18 cellular contexts compared by ENCODE assay signal in genomic region chr2:11004206-11004605, GRCh38.
DNase-seq lines count a peak whose midpoint lies in the region; ATAC-seq, FAIRE-seq and TF ChIP-seq lines count a peak whose summit lies in the region.
"Had no signal": no experiment of that assay in that cellular context is flagged by ENCODE, and none has a peak within 500 bp of the region (broad histone marks: within the 10 kb centered on the region; RNA-seq: fewer than 3 reads in every experiment).

No MANE protein-coding gene starts in this region.

- no peak overlapping the region for H3K9ac ChIP-seq in PC-3 (ENCODE audit: low read length)

- H3K27ac ChIP-seq in HEK293 (ENCODE audit: extremely low read depth, low read depth, low read length) (no peak overlapping the region), PC-3 (ENCODE audit: low read length) (no peak overlapping the region), mesodermal cell (ENCODE audit: low read depth, low read length, severe bottlenecking) (peak overlapping the region; percentile 32)
- H3K27ac ChIP-seq: lower lobe of right lung had no signal

- no peak overlapping the region for H2AFZ ChIP-seq in PC-3 (ENCODE audit: low read length)

- H3F3A ChIP-seq in PC-3 (ENCODE audit: low read length, unreplicated experiment) = no peaks in the 10 kb centered on the region

- H3K79me2 ChIP-seq in PC-3 (ENCODE audit: low read length) = no peaks in the 10 kb centered on the region

- BruUV-seq in PC-3 (replicated peaks; lab: Mats Ljungman, UMichigan) = no TSS peak

- H3K27me3 Mint-ChIP-seq in activated CD8-positive, alpha-beta memory T cell treated with anti-CD3 and anti-CD28 coated beads, Interleukin-2, amount 10 ng/mL, durations not matched to agents 7 days and 5 days = peaks cover 3% of the 10 kb centered on the region

- H3K9me3 ChIP-seq in HEK293 (ENCODE audit: control insufficient read depth, insufficient read depth, low read depth, low read length) (no peaks in the 10 kb centered on the region), PC-3 (ENCODE audit: low read length) (no peaks in the 10 kb centered on the region), mesodermal cell (ENCODE audit: control insufficient read depth, low read length) (no peaks in the 10 kb centered on the region)
- H3K9me3 ChIP-seq: lower lobe of right lung had no signal

- CTCF ChIA-PET in HEK293 (lab: Yijun Ruan, JAX) = interaction anchor here (1.1 kb wide), 1 partner anchor 129 kb away, joined by 3 read pairs; a partner anchor contains a TSS
- CTCF ChIA-PET in PC-3 (lab: Charles Lee) = no interaction called here
- CTCF ChIA-PET in activated CD8-positive, alpha-beta memory T cell treated with anti-CD3 and anti-CD28 coated beads, Interleukin-2, amount 10 ng/mL, durations not matched to agents 7 days and 5 days (lab: Charles Lee) = no interaction called here

- no peaks in the 10 kb centered on the region for H3K4me1 Mint-ChIP-seq in activated CD8-positive, alpha-beta memory T cell treated with anti-CD3 and anti-CD28 coated beads, Interleukin-2, amount 10 ng/mL, durations not matched to agents 7 days and 5 days

- no peaks in the 10 kb centered on the region for H3K36me3 ChIP-seq in HEK293 (ENCODE audit: control insufficient read depth in 2 of 2, insufficient read depth in 1 of 2, low read length in 2 of 2)
- H3K36me3 ChIP-seq in PC-3 (ENCODE audit: low read depth, low read length) = no peaks in the 10 kb centered on the region
- no peaks in the 10 kb centered on the region for H3K36me3 ChIP-seq in bronchial epithelial cell (ENCODE audit: control insufficient read depth, insufficient read depth, low read length)
- no peaks in the 10 kb centered on the region for H3K36me3 ChIP-seq in mesodermal cell (ENCODE audit: control insufficient read depth, insufficient read depth, low read length)
- H3K36me3 ChIP-seq: lower lobe of right lung had no signal

- no peaks in the 10 kb centered on the region for H3K9me3 Mint-ChIP-seq in activated CD8-positive, alpha-beta memory T cell treated with anti-CD3 and anti-CD28 coated beads, Interleukin-2, amount 10 ng/mL, durations not matched to agents 7 days and 5 days (ENCODE audit: low read depth)
- H3K9me3 Mint-ChIP-seq: CD8-positive, alpha-beta T cell had no signal

- POLR2A ChIA-PET in HEK293 (lab: Yijun Ruan, JAX) = no interaction called here
- POLR2A ChIA-PET in PC-3 (lab: Charles Lee; ENCODE audit: unreplicated experiment) = interaction anchor here (0.5 kb wide), 1 partner anchor 119 kb away, joined by 8 read pairs; no protein-coding TSS in a partner anchor

- FAIRE-seq in bronchial epithelial cell (lab: Jason Lieb, UNC) = no peak
- FAIRE-seq: H54 had no signal

- no peaks in the 10 kb centered on the region for H4K20me1 ChIP-seq in PC-3 (ENCODE audit: low read length)

- H3K4me3 Mint-ChIP-seq in activated CD8-positive, alpha-beta memory T cell treated with anti-CD3 and anti-CD28 coated beads, Interleukin-2, amount 10 ng/mL, durations not matched to agents 7 days and 5 days = no peak overlapping the region
- H3K4me3 Mint-ChIP-seq: CD8-positive, alpha-beta T cell had no signal

- DNase-seq in PC-3 = peak; percentile 78
- DNase-seq in bronchial epithelial cell (ENCODE audit: low read depth) = peak; percentile 91
- DNase-seq in activated CD8-positive, alpha-beta memory T cell treated with anti-CD3 and anti-CD28 coated beads, Interleukin-2, amount 10 ng/mL, durations not matched to agents 7 days and 5 days = no peak
- no peak for DNase-seq in iPS-NIHi7 (ENCODE audit: extremely low spot score)
- DNase-seq: activated effector memory CD4-positive, alpha-beta T cell treated with Interleukin-2 at 50 U/mL for 16 hours; CD8-positive, alpha-beta T cell; glutamatergic neuron; KG1; lower lobe of right lung; NCI-H2227 treated with DMSO at 0.1 percent for 48 hours; SHP77; stimulated activated naive CD4-positive, alpha-beta T cell treated with Interleukin-2 at 50 U/mL for 16 hours had no signal

- H3K27me3 ChIP-seq in PC-3 (ENCODE audit: low read length) (no peaks in the 10 kb centered on the region), bronchial epithelial cell (ENCODE audit: control insufficient read depth, insufficient read depth, low read length) (no peaks in the 10 kb centered on the region)

- no peak overlapping the region for H3K27ac Mint-ChIP-seq in activated CD8-positive, alpha-beta memory T cell treated with anti-CD3 and anti-CD28 coated beads, Interleukin-2, amount 10 ng/mL, durations not matched to agents 7 days and 5 days
- H3K27ac Mint-ChIP-seq: CD8-positive, alpha-beta T cell had no signal

- WGBS in mesodermal cell (ENCODE audit: insufficient coverage in 2 of 2), 2 experiments = 83% methylated on average over 1 of the region's 3 CpGs; no CpG with 5 or more reads in 1 of the 2 experiments

- H3K4me3 ChIP-seq in HEK293 (ENCODE audit: low read depth, low read length) (no peak overlapping the region), PC-3 (ENCODE audit: low read length) (no peak overlapping the region), bronchial epithelial cell (ENCODE audit: low read depth, low read length) (no peak overlapping the region), mesodermal cell (ENCODE audit: extremely low read depth, insufficient read depth, low read length, poor library complexity, severe bottlenecking) (no peak overlapping the region)
- H3K4me3 ChIP-seq: lower lobe of right lung had no signal

- H3K4me1 ChIP-seq in HEK293 (ENCODE audit: control insufficient read depth, insufficient read depth, low read length) = peaks cover 4% of the 10 kb centered on the region; the same call in 1 of the 2 replicates
- H3K4me1 ChIP-seq in PC-3 (ENCODE audit: insufficient read depth, low read length) = peaks cover 15% of the 10 kb centered on the region
- no peaks in the 10 kb centered on the region for H3K4me1 ChIP-seq in mesodermal cell (ENCODE audit: control insufficient read depth, insufficient read depth, low read length, poor library complexity, severe bottlenecking)
- H3K4me1 ChIP-seq: lower lobe of right lung had no signal

- H3K9me2 ChIP-seq in PC-3 (replicated peaks; ENCODE audit: low read length) = no peaks in the 10 kb centered on the region

- peak overlapping the region; percentile 35 for H3K4me2 ChIP-seq in PC-3 (ENCODE audit: low read length)

- peak; percentile 95 for ATAC-seq in PC-3
- no peak for ATAC-seq in HG03457 (IDR thresholded peaks at IDR 0.05; ENCODE audit: unreplicated experiment)
- ATAC-seq in activated CD8-positive, alpha-beta memory T cell treated with anti-CD3 and anti-CD28 coated beads, Interleukin-2, amount 10 ng/mL, durations not matched to agents 7 days and 5 days = no peak
- no peak for ATAC-seq in HG03439 (IDR thresholded peaks at IDR 0.05; ENCODE audit: unreplicated experiment)
- ATAC-seq: activated CD4-positive, CD25-positive, alpha-beta regulatory T cell treated with anti-CD3 and anti-CD28 coated beads, Interleukin-2, amount 50 U/mL, for 24 hours; CD8-positive, alpha-beta T cell; lower lobe of right lung had no signal

- intact Hi-C loops in PC-3 (cut with micrococcal nuclease) = no loop called here

- TF ChIP-seq CTCF in HEK293 (tag by site-specific recombination; IDR thresholded peaks at IDR 0.05) (no peak), PC-3 (conservative IDR thresholded peaks at IDR 0.05; ENCODE audit: low read depth, low read length) (no peak), bronchial epithelial cell (IDR thresholded peaks at IDR 0.05; ENCODE audit: insufficient read depth, low read length, severe bottlenecking) (no peak)

- no peaks in the 10 kb centered on the region for H3K36me3 Mint-ChIP-seq in activated CD8-positive, alpha-beta memory T cell treated with anti-CD3 and anti-CD28 coated beads, Interleukin-2, amount 10 ng/mL, durations not matched to agents 7 days and 5 days
- H3K36me3 Mint-ChIP-seq: CD8-positive, alpha-beta T cell had no signal

TF ChIP-seq in HEK293, 187 proteins besides CTCF, POLR2A, EP300 and RAD21:
- TF ChIP-seq ZSCAN18 (tag by site-specific recombination; IDR thresholded peaks at IDR 0.05) (no peak), PRDM1 (tag by site-specific recombination; IDR thresholded peaks at IDR 0.05) (peak; percentile 34), SCRT2 (tag by site-specific recombination; IDR thresholded peaks at IDR 0.05) (0 out of 2 replicates have a peak, but pooled peaks have one; percentile 31)

Comparison
In these comparisons a context has a peak if more than half of its experiments do, and no peak if none do; other contexts are left out.
1. DNase-seq: peak in PC-3 (single experiment) and bronchial epithelial cell (single experiment); none in activated CD8-positive, alpha-beta memory T cell treated with anti-CD3 and anti-CD28 coated beads, Interleukin-2, amount 10 ng/mL, durations not matched to agents 7 days and 5 days (single experiment) and iPS-NIHi7 (single experiment).